Comparison of ENCODE assay signal across 9 cellular contexts in the genomic region with DNA sequence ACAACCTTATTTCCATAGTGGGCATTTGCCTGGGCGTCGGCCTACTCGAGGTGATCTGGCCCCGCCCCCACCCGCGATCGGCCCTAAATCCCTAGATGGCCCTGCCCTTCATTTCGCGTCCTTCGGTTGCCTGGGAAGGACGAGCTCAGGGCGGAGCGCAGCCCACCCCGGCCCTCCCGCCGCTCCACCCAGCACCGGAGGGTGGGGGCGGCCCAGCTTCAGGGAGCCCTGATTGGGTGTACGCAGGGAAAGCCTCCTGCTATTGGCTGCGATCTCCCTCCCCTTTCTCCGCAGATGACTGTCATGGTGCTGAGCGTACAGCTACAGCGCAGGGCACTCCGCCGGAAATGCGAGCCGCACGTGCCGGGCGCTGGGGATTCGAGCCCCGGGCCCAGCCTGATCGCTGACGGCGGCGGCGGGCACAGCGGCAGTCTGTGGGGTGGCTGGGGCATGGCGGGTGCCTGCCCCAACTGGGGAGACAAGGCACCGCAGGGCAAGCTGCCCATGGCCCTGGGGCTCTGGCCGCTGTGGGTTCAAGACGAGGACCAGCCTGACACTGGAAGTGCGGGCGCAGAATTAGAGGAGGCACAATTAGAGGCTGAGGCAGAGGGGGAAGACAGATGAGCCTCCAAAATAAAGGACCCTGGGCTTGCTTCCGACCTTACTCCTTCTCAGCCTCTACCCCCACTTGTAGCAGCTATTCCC. TPM values are rescaled to one million over a fixed set of nuclear protein-coding genes. Genes with fewer than 3 reads are reported as not detected.
A peak's percentile ranks its signal among the peaks of the same experiment; 100 is the strongest.
DNase-seq lines count a peak whose midpoint lies in the region; ATAC-seq and TF ChIP-seq lines count a peak whose summit lies in the region.
"Had no signal": no experiment of that assay in that cellular context is flagged by ENCODE, and none has a peak within 500 bp of the region (broad histone marks: within the 10 kb centered on the region; RNA-seq: fewer than 3 reads in every experiment).

No MANE protein-coding gene starts in this region.

- ATAC-seq in naive B cell (ENCODE audit: low read depth in 2 of 2) (no peak), HG02981 (IDR thresholded peaks at IDR 0.05; ENCODE audit: unreplicated experiment) (no peak)

- in situ Hi-C loops in GM13976 (cut with MboI; ENCODE audit: low sequenced_read_pairs, unreplicated experiment), result no loop called here

- H3K27me3 Mint-ChIP-seq in naive B cell (no peaks in the 10 kb centered on the region), osteocyte (ENCODE audit: unreplicated experiment) (no peaks in the 10 kb centered on the region)

- TF ChIP-seq CTCF in GM12875 (IDR thresholded peaks at IDR 0.05; ENCODE audit: borderline replicate concordance, insufficient read depth, low read depth, low read length), result no peak
- no peak for TF ChIP-seq CTCF in GM13976 (IDR thresholded peaks at IDR 0.05; ENCODE audit: borderline replicate concordance, control extremely low read depth, extremely low read depth, insufficient read depth, missing control alignments)
- no peak for TF ChIP-seq CTCF in osteocyte (IDR thresholded peaks at IDR 0.05)

- DNase-seq in RPMI7951 (ENCODE audit: low read depth) (peak; percentile 79), fibroblast of the conjunctiva (ENCODE audit: low read depth) (peak; percentile 75), naive B cell (no peak), GM13976 (ENCODE audit: low spot score) (no peak), osteocyte (ENCODE audit: extremely low spot score, unreplicated experiment) (no peak)
- no peak for DNase-seq in stimulated activated CD4-positive, alpha-beta T cell treated with anti-CD3 and anti-CD28 coated beads, Interleukin-4, amount 100 ng/mL, for 24 hours

- peak overlapping the region; percentile 16 for H3K4me3 ChIP-seq in GM12875 (ENCODE audit: low read depth, low read length)
- H3K4me3 ChIP-seq: SJSA1 had no signal

- H3K9me3 Mint-ChIP-seq in naive B cell (peaks cover 0 to 11% (median 6%) of the 10 kb centered on the region in 7 donors), osteocyte (ENCODE audit: unreplicated experiment) (no peaks in the 10 kb centered on the region)

- H3K4me3 Mint-ChIP-seq in naive B cell (peak overlapping the region; percentile 83 to 100 (median 100)), osteocyte (ENCODE audit: unreplicated experiment) (no peak overlapping the region)

- H3K36me3 Mint-ChIP-seq in naive B cell (peaks cover 24 to 60% of the 10 kb centered on the region in 2 donors), osteocyte (ENCODE audit: unreplicated experiment) (peaks cover 33% of the 10 kb centered on the region)

- H3K27ac Mint-ChIP-seq in naive B cell, result peak overlapping the region in 5 of 6 donors; percentile 98 to 100 (median 98)
- H3K27ac Mint-ChIP-seq in osteocyte (ENCODE audit: unreplicated experiment), result no peak overlapping the region

- H3K4me1 Mint-ChIP-seq in naive B cell (peaks cover 63 to 83% (median 69%) of the 10 kb centered on the region in 3 donors), osteocyte (ENCODE audit: unreplicated experiment) (peaks cover 3% of the 10 kb centered on the region)

RNA-seq across cellular contexts. Expression of a gene that starts 4.3 kb away (rescaled TPM):
- not detected in 2 replicates for total RNA-seq in RPMI7951 (2014; rRNA removed; shearing (Covaris generic))
- polyA plus RNA-seq in naive B cell (ENCODE audit: low read depth in 6 of 6), result 1,000 to 10,000 TPM in 1 of 6 donors, 100 to 1,000 TPM in 5; 672 to 1,032 (median 882) TPM
- not detected in 2 replicates for total RNA-seq in osteocyte
- total RNA-seq: SJSA1 had no signal

RNA-seq across cellular contexts. Expression of a gene that starts 14.5 kb away (rescaled TPM):
- total RNA-seq in RPMI7951 (2014; rRNA removed; shearing (Covaris generic)), result 0.10 and 0.12 TPM in 2 replicates
- polyA plus RNA-seq in naive B cell (ENCODE audit: low read depth in 6 of 6), result 10 to 100 TPM in 1 of 6 donors, 1 to 10 TPM in 5; 5.8 to 17.4 (median 8.4) TPM
- total RNA-seq in osteocyte, result 5.3 and 6.0 TPM in 2 replicates
- total RNA-seq: SJSA1 had no signal

RNA-seq across cellular contexts. Expression of a gene that starts 22.7 kb away (rescaled TPM):
- 34.2 and 36.4 TPM in 2 replicates for total RNA-seq in RPMI7951 (2014; rRNA removed; shearing (Covaris generic))
- polyA plus RNA-seq in naive B cell (ENCODE audit: low read depth in 6 of 6), result 1 to 10 TPM in 5 of 6 donors, under 1 TPM in 1; 0.80 to 5.4 (median 3.0) TPM
- 93.8 and 98.0 TPM in 2 replicates for total RNA-seq in osteocyte

RNA-seq across cellular contexts. Expression of a gene that starts 24.2 kb away (rescaled TPM):
- 0.24 and 0.59 TPM in 2 replicates for total RNA-seq in RPMI7951 (2014; rRNA removed; shearing (Covaris generic))
- 1 to 10 TPM in 1 of 6 donors, under 1 TPM in 2, not detected in 3; 0.55 to 2.8 (median 0.82) TPM for polyA plus RNA-seq in naive B cell (ENCODE audit: low read depth in 6 of 6)
- total RNA-seq in osteocyte, result 1.6 and 4.4 TPM in 2 replicates

RNA-seq across cellular contexts. Expression of a gene that starts 48.5 kb away (rescaled TPM):
- total RNA-seq in RPMI7951 (2014; rRNA removed; shearing (Covaris generic)), result not detected in 2 replicates
- polyA plus RNA-seq in naive B cell (ENCODE audit: low read depth in 6 of 6), result not detected
- total RNA-seq in osteocyte, result not detected in 2 replicates
- total RNA-seq: SJSA1 had no signal

Comparison
In these comparisons a context has a peak if more than half of its experiments do, and no peak if none do; other contexts are left out.
1. DNase-seq: peak in RPMI7951 (single experiment) and fibroblast of the conjunctiva (single experiment); none in naive B cell (single experiment), stimulated activated CD4-positive, alpha-beta T cell treated with anti-CD3 and anti-CD28 coated beads, Interleukin-4, amount 100 ng/mL, for 24 hours (single experiment), GM13976 (single experiment) and osteocyte (single experiment).